ENCODE assay signal across 22 cellular contexts in the genomic region with DNA sequence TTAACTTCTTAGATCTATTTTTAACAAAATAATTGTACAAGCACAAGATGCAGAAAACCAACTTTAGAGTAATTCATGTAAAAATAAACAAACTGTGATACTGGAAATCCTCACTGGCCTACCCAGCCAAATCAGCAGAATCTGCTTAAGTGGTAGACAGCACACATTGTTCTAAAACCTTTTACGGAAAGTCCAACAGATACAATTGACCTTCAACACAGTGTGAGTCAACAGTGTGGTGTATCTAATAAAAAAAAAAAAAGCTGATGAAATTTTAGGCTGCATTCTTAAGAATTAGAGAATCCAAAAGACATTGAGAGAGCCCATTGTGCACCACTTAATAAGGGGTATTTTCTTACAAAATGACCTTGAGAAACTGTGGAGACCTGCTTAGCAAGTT.
DNase-seq lines count a peak whose midpoint lies in the region; ATAC-seq and TF ChIP-seq lines count a peak whose summit lies in the region.
"Had no signal": no experiment of that assay in that cellular context is flagged by ENCODE, and none has a peak within 500 bp of the region (broad histone marks: within the 10 kb centered on the region; RNA-seq: fewer than 3 reads in every experiment).

No MANE protein-coding gene starts in this region.

- peaks cover 25 to 29% of the 10 kb centered on the region in 2 donors for H3K4me1 ChIP-seq in thoracic aorta (ENCODE audit: control insufficient read depth in 1 of 2, low read depth in 2 of 2)
- peaks cover 0 to 3% (median 0%) of the 10 kb centered on the region in 3 donors for H3K4me1 ChIP-seq in esophagus squamous epithelium
- H3K4me1 ChIP-seq: colonic mucosa, right lobe of liver, vagina had no signal

- H3K27me3 ChIP-seq in thoracic aorta (replicated peaks; ENCODE audit: insufficient read depth) (no peaks in the 10 kb centered on the region), esophagus squamous epithelium (no peaks in the 10 kb centered on the region)
- H3K27me3 ChIP-seq: colonic mucosa, right lobe of liver, vagina had no signal

- no peaks in the 10 kb centered on the region for H3K27me3 Mint-ChIP-seq in glutamatergic neuron (ENCODE audit: unreplicated experiment)
- H3K27me3 Mint-ChIP-seq: activated CD4-positive, alpha-beta T cell treated with anti-CD3 and anti-CD28 coated beads, Interleukin-2, amount 10 ng/mL, durations not matched to agents 7 days and 5 days; activated naive CD8-positive, alpha-beta T cell treated with anti-CD3 and anti-CD28 coated beads, Interleukin-2, amount 50 U/mL, for 24 hours; stimulated activated memory B cell treated with anti-CD40 and anti-IgM and Interleukin-4, amounts not matched to agents 10 μg/mL and 1 μg/mL and 100 μg/mL, for 72 hours had no signal

- no peaks in the 10 kb centered on the region for H3K36me3 Mint-ChIP-seq in glutamatergic neuron (ENCODE audit: unreplicated experiment)
- H3K36me3 Mint-ChIP-seq: CD14-positive monocyte; stimulated activated memory B cell treated with anti-CD40 and anti-IgM and Interleukin-4, amounts not matched to agents 10 μg/mL and 1 μg/mL and 100 μg/mL, for 72 hours had no signal

- H3K27ac Mint-ChIP-seq in glutamatergic neuron (ENCODE audit: unreplicated experiment) = no peak overlapping the region
- H3K27ac Mint-ChIP-seq: activated CD4-positive, alpha-beta T cell treated with anti-CD3 and anti-CD28 coated beads, Interleukin-2, amount 10 ng/mL, durations not matched to agents 7 days and 5 days; activated naive CD8-positive, alpha-beta T cell treated with anti-CD3 and anti-CD28 coated beads, Interleukin-2, amount 50 U/mL, for 24 hours; H9; stimulated activated memory B cell treated with anti-CD40 and anti-IgM and Interleukin-4, amounts not matched to agents 10 μg/mL and 1 μg/mL and 100 μg/mL, for 72 hours had no signal

- H3K4me3 Mint-ChIP-seq in glutamatergic neuron (ENCODE audit: unreplicated experiment) = no peak overlapping the region
- H3K4me3 Mint-ChIP-seq: activated CD4-positive, alpha-beta T cell treated with anti-CD3 and anti-CD28 coated beads, Interleukin-2, amount 10 ng/mL, durations not matched to agents 7 days and 5 days; activated naive CD8-positive, alpha-beta T cell treated with anti-CD3 and anti-CD28 coated beads, Interleukin-2, amount 50 U/mL, for 24 hours; activated T-cell treated with anti-CD3 and anti-CD28 coated beads, Interleukin-2, amount 50 U/mL, for 4 hours; CD14-positive monocyte; H9; neural crest cell; stimulated activated memory B cell treated with anti-CD40 and anti-IgM and Interleukin-4, amounts not matched to agents 10 μg/mL and 1 μg/mL and 100 μg/mL, for 72 hours had no signal

- H3K27ac ChIP-seq in thoracic aorta (peak overlapping the region; percentile 78 to 95), esophagus squamous epithelium (peak overlapping the region in 1 of 4 donors; percentile 27)
- H3K27ac ChIP-seq: colonic mucosa, right lobe of liver, vagina had no signal

- H3K9me3 ChIP-seq in thoracic aorta = peaks cover 4% of the 10 kb centered on the region
- no peaks in the 10 kb centered on the region for H3K9me3 ChIP-seq in esophagus squamous epithelium
- H3K9me3 ChIP-seq: colonic mucosa, right lobe of liver, vagina had no signal

- H3K4me3 ChIP-seq in choroid plexus epithelial cell (ENCODE audit: low read depth, low read length) (no peak overlapping the region), thoracic aorta (peak overlapping the region; percentile 50), esophagus squamous epithelium (no peak overlapping the region)
- H3K4me3 ChIP-seq: colonic mucosa, right lobe of liver, vagina had no signal

- no peaks in the 10 kb centered on the region for H3K4me1 Mint-ChIP-seq in glutamatergic neuron (ENCODE audit: low read depth, unreplicated experiment)
- H3K4me1 Mint-ChIP-seq: activated CD4-positive, alpha-beta T cell treated with anti-CD3 and anti-CD28 coated beads, Interleukin-2, amount 10 ng/mL, durations not matched to agents 7 days and 5 days; activated naive CD8-positive, alpha-beta T cell treated with anti-CD3 and anti-CD28 coated beads, Interleukin-2, amount 50 U/mL, for 24 hours; stimulated activated memory B cell treated with anti-CD40 and anti-IgM and Interleukin-4, amounts not matched to agents 10 μg/mL and 1 μg/mL and 100 μg/mL, for 72 hours had no signal

- H3K36me3 ChIP-seq in thoracic aorta (no peaks in the 10 kb centered on the region), esophagus squamous epithelium (no peaks in the 10 kb centered on the region)
- H3K36me3 ChIP-seq: colonic mucosa, right lobe of liver had no signal

- no peaks in the 10 kb centered on the region for H3K9me3 Mint-ChIP-seq in glutamatergic neuron (ENCODE audit: unreplicated experiment)
- H3K9me3 Mint-ChIP-seq: activated CD4-positive, alpha-beta T cell treated with anti-CD3 and anti-CD28 coated beads, Interleukin-2, amount 10 ng/mL, durations not matched to agents 7 days and 5 days had no signal

- intact Hi-C loops in left ventricle myocardium superior (cut with micrococcal nuclease) (no loop called here), esophagus squamous epithelium (cut with DNase I) (no loop called here)

- no peak for TF ChIP-seq POLR2A in esophagus squamous epithelium (IDR thresholded peaks at IDR 0.05)

- 37 to 67% methylated on average over 1 of the region's 1 CpG for WGBS in esophagus squamous epithelium, 2 donors

- DNase-seq in LHCN-M2 (ENCODE audit: low read depth) (peak; percentile 87), choroid plexus epithelial cell (ENCODE audit: low read depth) (peak; percentile 94), left ventricle myocardium superior (no peak), thoracic aorta (ENCODE audit: low spot score) (no peak), glutamatergic neuron (no peak), esophagus squamous epithelium (lab: John Stamatoyannopoulos, UW) (no peak)
- DNase-seq: activated CD4-positive, alpha-beta T cell treated with anti-CD3 and anti-CD28 coated beads, Interleukin-2, amount 10 ng/mL, durations not matched to agents 7 days and 5 days; activated naive CD8-positive, alpha-beta T cell treated with anti-CD3 and anti-CD28 coated beads, Interleukin-2, amount 50 U/mL, for 24 hours; activated T-cell treated with anti-CD3 and anti-CD28 coated beads, Interleukin-2, amount 50 U/mL, for 4 hours; colonic mucosa; DND-41; H9; mesendoderm; NCI-H1048; NCI-H2171 treated with DMSO at 0.1 percent for 48 hours; right lobe of liver; SIG-M5 had no signal

- TF ChIP-seq CTCF in choroid plexus epithelial cell (conservative IDR thresholded peaks at IDR 0.05; ENCODE audit: low read depth, low read length) = no peak
- TF ChIP-seq CTCF in thoracic aorta (IDR thresholded peaks at IDR 0.05) = no peak
- TF ChIP-seq CTCF in glutamatergic neuron (IDR thresholded peaks at IDR 0.05; ENCODE audit: partially characterized antibody, unreplicated experiment) = no peak
- no peak for TF ChIP-seq CTCF in esophagus squamous epithelium (IDR thresholded peaks at IDR 0.05)

- peak; percentile 80 for ATAC-seq in left ventricle myocardium superior
- ATAC-seq in thoracic aorta (ENCODE audit: insufficient number of reproducible peaks, low FRiP score, low read depth) = peak; percentile 78
- no peak for ATAC-seq in GM18517 (IDR thresholded peaks at IDR 0.05; ENCODE audit: unreplicated experiment)
- ATAC-seq: activated naive CD8-positive, alpha-beta T cell treated with anti-CD3 and anti-CD28 coated beads, Interleukin-2, amount 50 U/mL, for 24 hours; activated T-cell treated with anti-CD3 and anti-CD28 coated beads, Interleukin-2, amount 50 U/mL, for 4 hours; stimulated activated memory B cell treated with anti-CD40 and anti-IgM and Interleukin-4, amounts not matched to agents 10 μg/mL and 1 μg/mL and 100 μg/mL, for 72 hours had no signal

Comparison
In these comparisons a context has a peak if more than half of its experiments do, and no peak if none do; other contexts are left out.
1. DNase-seq: peak in LHCN-M2 (single experiment) and choroid plexus epithelial cell (single experiment); none in left ventricle myocardium superior (single experiment), thoracic aorta (single experiment), glutamatergic neuron (single experiment) and esophagus squamous epithelium (single experiment).